ENCODE assay signal across 19 cellular contexts in genomic region chr15:61910839-61911369, GRCh38.
A peak's percentile ranks its signal among the peaks of the same experiment; 100 is the strongest.
DNase-seq lines count a peak whose midpoint lies in the region; ATAC-seq and TF ChIP-seq lines count a peak whose summit lies in the region.
"Had no signal": no experiment of that assay in that cellular context is flagged by ENCODE, and none has a peak within 500 bp of the region (broad histone marks: within the 10 kb centered on the region; RNA-seq: fewer than 3 reads in every experiment).

No MANE protein-coding gene starts in this region.

- DNase-seq in natural killer cell: no peak
- DNase-seq in natural killer cell treated with Interleukin-12 subunit alpha and Interleukin-12 subunit beta and Interleukin-15 and Interleukin-18, amount 100 ng/mL, for 72 hours (ENCODE audit: low spot score): no peak
- peak; percentile 47 for DNase-seq in adipocyte (ENCODE audit: low read depth)
- no peak for DNase-seq in immature natural killer cell
- DNase-seq in stimulated activated effector memory CD8-positive, alpha-beta T cell treated with anti-CD3 and anti-CD28 coated beads, Interleukin-12 subunit alpha, Interleukin-12 subunit beta, amount 100 ng/mL, for 72 hours (ENCODE audit: low spot score in 2 of 2): no peak
- no peak for DNase-seq in NCI-H1417 treated with DMSO at 0.1 percent for 48 hours (lab: John Stamatoyannopoulos, UW)
- DNase-seq in lower lobe of right lung: no peak
- DNase-seq: CD4-positive, alpha-beta T cell; DMS153; KG1; NCI-H1092; NCI-H2029 treated with DMSO at 0.1 percent for 48 hours; NCI-H226; NCI-H524 treated with DMSO at 0.1 percent for 48 hours had no signal

- no peak for TF ChIP-seq CTCF in natural killer cell (IDR thresholded peaks at IDR 0.05)
- TF ChIP-seq CTCF in lower lobe of right lung (IDR thresholded peaks at IDR 0.05): no peak

- H3K27me3 Mint-ChIP-seq in natural killer cell (ENCODE audit: low read depth in 2 of 2) (no peaks in the 10 kb centered on the region), immature natural killer cell (ENCODE audit: low read depth in 3 of 3) (peaks cover 0 to 3% (median 0%) of the 10 kb centered on the region in 3 donors)
- H3K27me3 Mint-ChIP-seq in natural killer cell treated with Interleukin-12 subunit alpha and Interleukin-12 subunit beta and Interleukin-15 and Interleukin-18, amount 100 ng/mL, for 72 hours: no peaks in the 10 kb centered on the region
- H3K27me3 Mint-ChIP-seq: CD4-positive, alpha-beta T cell had no signal

- intact Hi-C loops in natural killer cell (cut with micrococcal nuclease) (no loop called here), lower lobe of right lung (cut with DNase I) (no loop called here)

- no peak overlapping the region for H3K27ac ChIP-seq in lower lobe of right lung
- H3K27ac ChIP-seq: BLaER1 had no signal

- H3K27ac Mint-ChIP-seq in natural killer cell (peak overlapping the region; percentile 29 to 64), immature natural killer cell (peak overlapping the region in 4 of 6 donors; percentile 6 to 38 (median 20))
- peak overlapping the region in 1 of 2 donors; percentile 45 for H3K27ac Mint-ChIP-seq in natural killer cell treated with Interleukin-12 subunit alpha and Interleukin-12 subunit beta and Interleukin-15 and Interleukin-18, amount 100 ng/mL, for 72 hours
- peak overlapping the region; percentile 74 for H3K27ac Mint-ChIP-seq in stimulated activated effector memory CD8-positive, alpha-beta T cell treated with anti-CD3 and anti-CD28 coated beads, Interleukin-12 subunit alpha, Interleukin-12 subunit beta, amount 100 ng/mL, for 72 hours
- H3K27ac Mint-ChIP-seq: CD4-positive, alpha-beta T cell; GM23338 had no signal

- H3K9ac ChIP-seq in adipocyte (ENCODE audit: low read length): no peak overlapping the region
- H3K9ac ChIP-seq: BLaER1 had no signal

- H3K27me3 ChIP-seq in adipocyte (replicated peaks; ENCODE audit: control insufficient read depth, insufficient read depth, low read length): no peaks in the 10 kb centered on the region
- H3K27me3 ChIP-seq in lower lobe of right lung (ENCODE audit: low read depth): no peaks in the 10 kb centered on the region
- H3K27me3 ChIP-seq: BLaER1 had no signal

- H3K4me3 ChIP-seq in adipocyte (ENCODE audit: low read length) (no peak overlapping the region), lower lobe of right lung (no peak overlapping the region)
- H3K4me3 ChIP-seq: BLaER1, GM23338, HAP-1 had no signal

- H3K9me3 Mint-ChIP-seq in natural killer cell: no peaks in the 10 kb centered on the region
- no peaks in the 10 kb centered on the region for H3K9me3 Mint-ChIP-seq in natural killer cell treated with Interleukin-12 subunit alpha and Interleukin-12 subunit beta and Interleukin-15 and Interleukin-18, amount 100 ng/mL, for 72 hours
- no peaks in the 10 kb centered on the region for H3K9me3 Mint-ChIP-seq in immature natural killer cell
- H3K9me3 Mint-ChIP-seq in stimulated activated effector memory CD8-positive, alpha-beta T cell treated with anti-CD3 and anti-CD28 coated beads, Interleukin-12 subunit alpha, Interleukin-12 subunit beta, amount 100 ng/mL, for 72 hours: no peaks in the 10 kb centered on the region
- H3K9me3 Mint-ChIP-seq: CD4-positive, alpha-beta T cell; GM23338 had no signal

- ATAC-seq in natural killer cell (no peak), GM21360 (IDR thresholded peaks at IDR 0.05; ENCODE audit: unreplicated experiment) (no peak), lower lobe of right lung (no peak)
- no peak for ATAC-seq in natural killer cell treated with Interleukin-12 subunit alpha and Interleukin-12 subunit beta and Interleukin-15 and Interleukin-18, amount 100 ng/mL, for 72 hours
- ATAC-seq in stimulated activated effector memory CD8-positive, alpha-beta T cell treated with anti-CD3 and anti-CD28 coated beads, Interleukin-12 subunit alpha, Interleukin-12 subunit beta, amount 100 ng/mL, for 72 hours: no peak
- ATAC-seq: GM23338, Right ventricle myocardium inferior had no signal

- H3K9me3 ChIP-seq in adipocyte (ENCODE audit: control insufficient read depth, low read length) (no peaks in the 10 kb centered on the region), lower lobe of right lung (no peaks in the 10 kb centered on the region)
- H3K9me3 ChIP-seq: BLaER1, HAP-1 had no signal

- H3K4me1 Mint-ChIP-seq in natural killer cell (peaks cover 6 to 9% of the 10 kb centered on the region in 2 donors), immature natural killer cell (no peaks in the 10 kb centered on the region)
- H3K4me1 Mint-ChIP-seq in natural killer cell treated with Interleukin-12 subunit alpha and Interleukin-12 subunit beta and Interleukin-15 and Interleukin-18, amount 100 ng/mL, for 72 hours (ENCODE audit: low read depth in 2 of 2): peaks cover 0 to 5% of the 10 kb centered on the region in 2 donors
- H3K4me1 Mint-ChIP-seq in stimulated activated effector memory CD8-positive, alpha-beta T cell treated with anti-CD3 and anti-CD28 coated beads, Interleukin-12 subunit alpha, Interleukin-12 subunit beta, amount 100 ng/mL, for 72 hours: no peaks in the 10 kb centered on the region
- H3K4me1 Mint-ChIP-seq: GM23338 had no signal

- H3K36me3 Mint-ChIP-seq in natural killer cell (peaks cover 21% of the 10 kb centered on the region), immature natural killer cell (peaks cover 36 to 53% (median 39%) of the 10 kb centered on the region in 3 donors)
- H3K36me3 Mint-ChIP-seq in natural killer cell treated with Interleukin-12 subunit alpha and Interleukin-12 subunit beta and Interleukin-15 and Interleukin-18, amount 100 ng/mL, for 72 hours: peaks cover 19% of the 10 kb centered on the region
- H3K36me3 Mint-ChIP-seq in stimulated activated effector memory CD8-positive, alpha-beta T cell treated with anti-CD3 and anti-CD28 coated beads, Interleukin-12 subunit alpha, Interleukin-12 subunit beta, amount 100 ng/mL, for 72 hours: peaks cover 96% of the 10 kb centered on the region

- H3K4me3 Mint-ChIP-seq in natural killer cell (no peak overlapping the region), immature natural killer cell (no peak overlapping the region)
- H3K4me3 Mint-ChIP-seq in natural killer cell treated with Interleukin-12 subunit alpha and Interleukin-12 subunit beta and Interleukin-15 and Interleukin-18, amount 100 ng/mL, for 72 hours: no peak overlapping the region
- no peak overlapping the region for H3K4me3 Mint-ChIP-seq in stimulated activated effector memory CD8-positive, alpha-beta T cell treated with anti-CD3 and anti-CD28 coated beads, Interleukin-12 subunit alpha, Interleukin-12 subunit beta, amount 100 ng/mL, for 72 hours
- H3K4me3 Mint-ChIP-seq: CD4-positive, alpha-beta T cell; GM23338 had no signal

- H3K36me3 ChIP-seq in adipocyte (ENCODE audit: control insufficient read depth, insufficient read depth, low read length, severe bottlenecking): peaks cover 53% of the 10 kb centered on the region
- H3K36me3 ChIP-seq in lower lobe of right lung: peaks cover 84% of the 10 kb centered on the region

- H3K4me1 ChIP-seq in adipocyte (ENCODE audit: control insufficient read depth, insufficient read depth, low read length) (peaks cover under 1% of the 10 kb centered on the region), lower lobe of right lung (no peaks in the 10 kb centered on the region)
- H3K4me1 ChIP-seq: BLaER1, HAP-1 had no signal
